19 cellular contexts compared by ENCODE assay signal in genomic region chr2:152723918-152724317, GRCh38. TPM values are rescaled to one million over a fixed set of nuclear protein-coding genes. Genes with fewer than 3 reads are reported as not detected.
DNase-seq lines count a peak whose midpoint lies in the region; ATAC-seq, FAIRE-seq and TF ChIP-seq lines count a peak whose summit lies in the region.
"Had no signal": no experiment of that assay in that cellular context is flagged by ENCODE, and none has a peak within 500 bp of the region (broad histone marks: within the 10 kb centered on the region; RNA-seq: fewer than 3 reads in every experiment).

No MANE protein-coding gene starts in this region.

- POLR2A ChIA-PET in MCF 10A (lab: Yijun Ruan, JAX) = no interaction called here
- POLR2A ChIA-PET in GM12878 (lab: Charles Lee) = no interaction called here

- intact Hi-C loops in MCF 10A (cut with micrococcal nuclease) (no loop called here), mammary epithelial cell (cut with micrococcal nuclease) (no loop called here), GM12878 (cut with micrococcal nuclease; ENCODE audit: unreplicated experiment) (no loop called here), ovary (cut with DNase I) (no loop called here)

- CTCF ChIA-PET in MCF 10A (lab: Yijun Ruan, JAX) (interaction anchor here (0.7 kb wide), 1 partner anchor 567 kb away, joined by 7 read pairs; no protein-coding TSS in a partner anchor), mammary epithelial cell (lab: Charles Lee; ENCODE audit: low non-redundant PET) (no interaction called here), GM12878 (lab: Yijun Ruan, JAX) (interaction anchor here (2.4 kb wide), 2 partner anchors 10 to 19 kb away, joined by 6 to 12 read pairs; no protein-coding TSS in a partner anchor)

- no peaks in the 10 kb centered on the region for H3F3A ChIP-seq in Loucy (ENCODE audit: low read depth)

- H3K27ac ChIP-seq in mammary epithelial cell (ENCODE audit: insufficient read depth, low read depth, low read length) (no peak overlapping the region), GM12878 (ENCODE audit: control insufficient read depth, insufficient read depth) (no peak overlapping the region; the same call in 1 of the 2 replicates), ovary (no peak overlapping the region)
- H3K27ac ChIP-seq: GM23248 had no signal

- H3K27me3 ChIP-seq in mammary epithelial cell (ENCODE audit: insufficient read depth, low read length) = no peaks in the 10 kb centered on the region
- H3K27me3 ChIP-seq in Loucy (ENCODE audit: insufficient read depth, low read length, poor library complexity, severe bottlenecking) = no peaks in the 10 kb centered on the region
- no peaks in the 10 kb centered on the region for H3K27me3 ChIP-seq in GM12878 (replicated peaks in 1 of 2; ENCODE audit: control insufficient read depth in 2 of 2, insufficient read depth in 2 of 2, low read length in 1 of 2)
- H3K27me3 ChIP-seq in ovary = no peaks in the 10 kb centered on the region
- no peaks in the 10 kb centered on the region for H3K27me3 ChIP-seq in BE2C

- H3K9me3 Mint-ChIP-seq in MCF 10A (ENCODE audit: unreplicated experiment) = no peaks in the 10 kb centered on the region
- H3K9me3 Mint-ChIP-seq: CD4-positive, CD25-positive, alpha-beta regulatory T cell; CD8-positive, alpha-beta memory T cell had no signal

- H3K4me2 ChIP-seq in mammary epithelial cell (ENCODE audit: insufficient read depth, low read depth, low read length) (no peak overlapping the region), Loucy (ENCODE audit: low read depth, low read length, poor library complexity, severe bottlenecking) (peak overlapping the region; percentile 74), GM12878 (ENCODE audit: control insufficient read depth, insufficient read depth) (peak overlapping the region; percentile 57; the same call in 1 of the 2 replicates)

- H3K9ac ChIP-seq in mammary epithelial cell (ENCODE audit: insufficient read depth, low read length) (no peak overlapping the region), Loucy (ENCODE audit: low read depth, low read length, poor library complexity, severe bottlenecking) (peak overlapping the region; percentile 8), GM12878 (ENCODE audit: control insufficient read depth, insufficient read depth, low read length) (no peak overlapping the region)
- H3K9ac ChIP-seq: GM23248 had no signal

- no peak for TF ChIP-seq POLR2A in GM12878 (IDR thresholded peaks at IDR 0.05; ENCODE audit: low read depth, low read length)
- no peak for TF ChIP-seq POLR2A in ovary (IDR thresholded peaks at IDR 0.05)

- H3K9me3 ChIP-seq in mammary epithelial cell (replicated peaks; ENCODE audit: insufficient read depth, low read length) = no peaks in the 10 kb centered on the region
- H3K9me3 ChIP-seq in Loucy (ENCODE audit: insufficient read depth, low read depth, low read length) = no peaks in the 10 kb centered on the region
- no peaks in the 10 kb centered on the region for H3K9me3 ChIP-seq in GM12878 (replicated peaks; ENCODE audit: control insufficient read depth, insufficient read depth, low read length)
- H3K9me3 ChIP-seq in ovary = no peaks in the 10 kb centered on the region
- H3K9me3 ChIP-seq in BE2C = no peaks in the 10 kb centered on the region
- H3K9me3 ChIP-seq: HAP-1 had no signal

- FAIRE-seq in GM12878 (lab: Jason Lieb, UNC) = no peak
- FAIRE-seq: G401.6 had no signal

- SMC1A ChIA-PET in GM12878 (lab: Charles Lee; ENCODE audit: uncharacterized antibody, unreplicated experiment) = interaction anchor here (1.2 kb wide), 1 partner anchor 16 kb away, joined by 3 read pairs; no protein-coding TSS in a partner anchor

- H3K4me1 ChIP-seq in mammary epithelial cell (ENCODE audit: insufficient read depth, low read length) (peaks cover 8% of the 10 kb centered on the region), Loucy (ENCODE audit: insufficient read depth, low read length, poor library complexity, severe bottlenecking) (peaks cover 53% of the 10 kb centered on the region), GM12878 (ENCODE audit: control insufficient read depth, insufficient read depth, low read length) (peaks cover 11% of the 10 kb centered on the region; the same call in 1 of the 2 replicates), ovary (ENCODE audit: insufficient read depth) (peaks cover 5% of the 10 kb centered on the region), BE2C (no peaks in the 10 kb centered on the region)

- peaks cover 10% of the 10 kb centered on the region for H3K4me1 Mint-ChIP-seq in MCF 10A (ENCODE audit: insufficient read depth, unreplicated experiment)

- WGBS in mammary epithelial cell (ENCODE audit: low coverage, missing lambda C conversion rate) = 91% methylated on average over 1 of the region's 1 CpG
- 100% methylated on average over 1 of the region's 1 CpG for WGBS in GM12878 (ENCODE audit: insufficient coverage, insufficient replicate concordance, low lambda C conversion rate, missing lambda C conversion rate)
- WGBS in ovary, 3 donors = 89 to 100% (median 91%) methylated on average over 1 of the region's 1 CpG

- RAD21 ChIA-PET in GM12878 (lab: Charles Lee; ENCODE audit: unreplicated experiment) = no interaction called here

- BruUV-seq in MCF 10A (replicated peaks; lab: Mats Ljungman, UMichigan) (no TSS peak), mammary epithelial cell (replicated peaks; lab: Mats Ljungman, UMichigan) (no TSS peak), GM12878 (replicated peaks; lab: Mats Ljungman, UMichigan) (no TSS peak)

- H3K36me3 ChIP-seq in mammary epithelial cell (ENCODE audit: insufficient read depth, low read length) (peaks cover 4% of the 10 kb centered on the region), Loucy (ENCODE audit: insufficient read depth, low read length) (no peaks in the 10 kb centered on the region), GM12878 (ENCODE audit: control insufficient read depth in 2 of 2, insufficient read depth in 2 of 2, low read length in 1 of 2) (no peaks in the 10 kb centered on the region), ovary (no peaks in the 10 kb centered on the region), BE2C (no peaks in the 10 kb centered on the region)

- H3K4me3 ChIP-seq in mammary epithelial cell (replicated peaks in 1 of 3; ENCODE audit: insufficient read depth in 1 of 3, low read depth in 2 of 3, low read length in 3 of 3) (no peak overlapping the region), Loucy (ENCODE audit: low read length, poor library complexity, severe bottlenecking) (peak overlapping the region; percentile 38), GM12878 (peak overlapping the region; percentile 35; the same call in 1 of the 2 replicates), ovary (no peak overlapping the region), BE2C (ENCODE audit: low read depth, low read length) (no peak overlapping the region)
- H3K4me3 ChIP-seq: GM23248, HAP-1 had no signal

- H3K4me3 Mint-ChIP-seq in MCF 10A (ENCODE audit: unreplicated experiment) = no peak overlapping the region
- H3K4me3 Mint-ChIP-seq: B cell; CD8-positive, alpha-beta memory T cell had no signal

- H3K36me3 Mint-ChIP-seq in MCF 10A (ENCODE audit: insufficient read depth, unreplicated experiment) = peaks cover 29% of the 10 kb centered on the region

- ATAC-seq in GM12878 (no peak; the same call in 2 of the 3 replicates), GM21423 (IDR thresholded peaks at IDR 0.05; ENCODE audit: unreplicated experiment) (no peak)

- H2AFZ ChIP-seq in mammary epithelial cell (ENCODE audit: low read depth, low read length) (no peak overlapping the region), Loucy (ENCODE audit: low read length) (no peak overlapping the region), GM12878 (ENCODE audit: control insufficient read depth, low read depth, low read length) (no peak overlapping the region; the same call in 1 of the 2 replicates)
- H2AFZ ChIP-seq: GM23248 had no signal

- in situ Hi-C loops in mammary epithelial cell (cut with MboI; ENCODE audit: low sequenced_read_pairs in 2 of 2) (no loop called here), GM12878 (cut with MboI) (loop anchor here (25.0 kb wide), 1 partner anchor 1437 kb away; the partner anchor contains the start of gene NMI)

- no peak for TF ChIP-seq CTCF in MCF 10A (IDR thresholded peaks at IDR 0.05; ENCODE audit: unreplicated experiment)
- no peak for TF ChIP-seq CTCF in mammary epithelial cell (conservative IDR thresholded peaks at IDR 0.05 in 1 of 2, IDR thresholded peaks at IDR 0.05 in 1 of 2; ENCODE audit: extremely low read depth in 1 of 2, insufficient read depth in 1 of 2, low read depth in 1 of 2, low read length in 2 of 2)
- TF ChIP-seq CTCF in Loucy (conservative IDR thresholded peaks at IDR 0.05; ENCODE audit: low read length) = no peak
- TF ChIP-seq CTCF in GM12878 (IDR thresholded peaks at IDR 0.05 in 2 of 3, conservative IDR thresholded peaks at IDR 0.05 in 1 of 3; ENCODE audit: control insufficient read depth in 2 of 3, extremely low read depth in 1 of 3, insufficient read depth in 1 of 3, low read depth in 3 of 3, low read length in 3 of 3) = no peak
- no peak for TF ChIP-seq CTCF in ovary (IDR thresholded peaks at IDR 0.05)
- no peak for TF ChIP-seq CTCF in BE2C (IDR thresholded peaks at IDR 0.05; ENCODE audit: low read depth, low read length)

- DNase-seq in MCF 10A (ENCODE audit: unreplicated experiment) (no peak), mammary epithelial cell (no peak), GM12878 (ENCODE audit: low read depth, low spot score) (no peak), ovary (no peak), BE2C (no peak)
- DNase-seq: 8988T; C1 segment of cervical spinal cord; CD4-positive, CD25-positive, alpha-beta regulatory T cell; CD8-positive, alpha-beta memory T cell; COR-L47; DMS 273 treated with DMSO at 0.1 percent for 48 hours; DMS53; DND-41; GM23248 had no signal

- H3K79me2 ChIP-seq in mammary epithelial cell (ENCODE audit: insufficient read depth, low read length) = peaks cover 79% of the 10 kb centered on the region
- peaks cover 93% of the 10 kb centered on the region for H3K79me2 ChIP-seq in Loucy (ENCODE audit: insufficient read depth, low read length)
- H3K79me2 ChIP-seq in GM12878 (ENCODE audit: control insufficient read depth, insufficient read depth, low read length) = peaks cover 36% of the 10 kb centered on the region

- no peak for TF ChIP-seq RAD21 in GM12878 (IDR thresholded peaks at IDR 0.05; ENCODE audit: insufficient read depth, low read depth, low read length)

- H3K27ac Mint-ChIP-seq in MCF 10A (ENCODE audit: low read depth, unreplicated experiment) = peak overlapping the region; percentile 12
- H3K27ac Mint-ChIP-seq: B cell; CD4-positive, CD25-positive, alpha-beta regulatory T cell had no signal

- TF ChIP-seq EP300 in GM12878 (IDR thresholded peaks at IDR 0.05; ENCODE audit: borderline replicate concordance in 1 of 2, control insufficient read depth in 1 of 2, low read depth in 2 of 2, low read length in 2 of 2) (no peak), ovary (IDR thresholded peaks at IDR 0.05) (no peak)

- peaks cover 5% of the 10 kb centered on the region for H4K20me1 ChIP-seq in mammary epithelial cell (ENCODE audit: insufficient read depth, low read length)
- peaks cover 68% of the 10 kb centered on the region for H4K20me1 ChIP-seq in Loucy (ENCODE audit: insufficient read depth, low read length, poor library complexity, severe bottlenecking)
- H4K20me1 ChIP-seq in GM12878 (ENCODE audit: control insufficient read depth, insufficient read depth) = no peaks in the 10 kb centered on the region

- no peaks in the 10 kb centered on the region for H3K27me3 Mint-ChIP-seq in MCF 10A (ENCODE audit: insufficient read depth, unreplicated experiment)
- H3K27me3 Mint-ChIP-seq: B cell; CD4-positive, CD25-positive, alpha-beta regulatory T cell; CD8-positive, alpha-beta memory T cell had no signal

- dilution Hi-C loops in mammary epithelial cell (cut with HindIII; ENCODE audit: low sequenced_read_pairs) = no loop called here

- no peaks in the 10 kb centered on the region for H3K9me2 ChIP-seq in Loucy (replicated peaks; ENCODE audit: low read depth, low read length)

RNA-seq across cellular contexts. Expression of gene ARL6IP6, which starts 5.5 kb away (rescaled TPM):
- total RNA-seq in MCF 10A (2022) = 18.9 and 23.7 TPM in 2 replicates
- total RNA-seq in mammary epithelial cell = 10 to 100 TPM; 20.3 to 24.3 TPM
- polyA plus RNA-seq in mammary epithelial cell = 25.4 TPM
- 86.7 TPM for polyA minus RNA-seq in mammary epithelial cell
- total RNA-seq in GM12878 (2013; cell fraction: nucleolus; rRNA removed) = 52.3 and 58.3 TPM in 2 replicates
- 15.8 and 21.1 TPM in 2 replicates for total RNA-seq in GM12878 (2014; rRNA removed)
- 23.4 and 25.8 TPM in 2 replicates for total RNA-seq in GM12878 (2014; rRNA removed; fragmentation: Illumina TruSeq; extraction: Trizol)
- 23.5 and 26.6 TPM in 2 replicates for total RNA-seq in GM12878 (2021)
- polyA plus RNA-seq in GM12878 (2011; ENCODE audit: low read depth) = 16.8 TPM
- 87.3 and 130 TPM in 2 replicates for polyA plus RNA-seq in GM12878 (2011; rRNA removed)
- polyA plus RNA-seq in GM12878 (2011; cell fraction: cytosol; rRNA removed) = 27.4 and 39.7 TPM in 2 replicates
- 71.2 and 88.7 TPM in 2 replicates for polyA plus RNA-seq in GM12878 (2011; cell fraction: nucleus; rRNA removed)
- polyA plus RNA-seq in GM12878 (2012) = 14.3 and 19.4 TPM in 2 replicates
- polyA plus RNA-seq in GM12878 (2014; fragmentation: Illumina TruSeq; extraction: Trizol) = 31.7 and 48.0 TPM in 2 replicates
- 10 to 100 TPM; 18.0 to 30.1 TPM for polyA plus RNA-seq in GM12878 (2014; fragmentation: Nextera tagmentation; extraction: Ambion mirVana)
- polyA plus RNA-seq in GM12878 (2014; rRNA removed) = 18.1 and 19.5 TPM in 2 replicates
- 10 to 100 TPM; 48.5 to 51.5 TPM for polyA plus RNA-seq in GM12878 (2016; fragmentation: Nextera tagmentation; extraction: Ambion mirVana)
- polyA minus RNA-seq in GM12878 (2011; rRNA and poly(A)+ RNA removed) = 27.0 and 29.3 TPM in 2 replicates
- polyA minus RNA-seq in GM12878 (2011; cell fraction: cytosol; rRNA and poly(A)+ RNA removed) = 6.9 and 9.1 TPM in 2 replicates
- polyA minus RNA-seq in GM12878 (2011; cell fraction: nucleus; rRNA and poly(A)+ RNA removed) = 18.9 and 25.4 TPM in 2 replicates
- 10 to 100 TPM; 11.1 to 38.6 (median 14.4) TPM for total RNA-seq in ovary
- 10 to 100 TPM; 13.2 to 18.3 TPM for polyA plus RNA-seq in ovary
- polyA plus RNA-seq in BE2C (2012; ENCODE audit: insufficient read depth, insufficient read length, low read depth) = 8.8 TPM

RNA-seq across cellular contexts. Expression of gene PRPF40A, which starts 6.7 kb away (rescaled TPM):
- 140 and 147 TPM in 2 replicates for total RNA-seq in MCF 10A (2022)
- total RNA-seq in mammary epithelial cell = 100 to 1,000 TPM; 126 to 133 TPM
- polyA plus RNA-seq in mammary epithelial cell = 78.8 TPM
- polyA minus RNA-seq in mammary epithelial cell = 91.4 TPM
- total RNA-seq in GM12878 (2013; cell fraction: nucleolus; rRNA removed) = 399 and 423 TPM in 2 replicates
- total RNA-seq in GM12878 (2014; rRNA removed) = 123 and 139 TPM in 2 replicates
- 159 and 164 TPM in 2 replicates for total RNA-seq in GM12878 (2014; rRNA removed; fragmentation: Illumina TruSeq; extraction: Trizol)
- 145 and 151 TPM in 2 replicates for total RNA-seq in GM12878 (2021)
- 32.0 TPM for polyA plus RNA-seq in GM12878 (2011; ENCODE audit: low read depth)
- polyA plus RNA-seq in GM12878 (2011; rRNA removed) = 145 and 175 TPM in 2 replicates
- polyA plus RNA-seq in GM12878 (2011; cell fraction: cytosol; rRNA removed) = 85.3 and 127 TPM in 2 replicates
- 285 and 290 TPM in 2 replicates for polyA plus RNA-seq in GM12878 (2011; cell fraction: nucleus; rRNA removed)
- 47.0 and 71.4 TPM in 2 replicates for polyA plus RNA-seq in GM12878 (2012)
- polyA plus RNA-seq in GM12878 (2014; fragmentation: Illumina TruSeq; extraction: Trizol) = 143 and 160 TPM in 2 replicates
- polyA plus RNA-seq in GM12878 (2014; fragmentation: Nextera tagmentation; extraction: Ambion mirVana) = 100 to 1,000 TPM in 1 of 2 experiments, 10 to 100 TPM in 1; 97.8 to 117 TPM
- polyA plus RNA-seq in GM12878 (2014; rRNA removed) = 90.8 and 131 TPM in 2 replicates
- polyA plus RNA-seq in GM12878 (2016; fragmentation: Nextera tagmentation; extraction: Ambion mirVana) = 100 to 1,000 TPM; 189 to 197 TPM
- 242 and 408 TPM in 2 replicates for polyA minus RNA-seq in GM12878 (2011; rRNA and poly(A)+ RNA removed)
- polyA minus RNA-seq in GM12878 (2011; cell fraction: cytosol; rRNA and poly(A)+ RNA removed) = 51.6 and 67.1 TPM in 2 replicates
- 208 and 363 TPM in 2 replicates for polyA minus RNA-seq in GM12878 (2011; cell fraction: nucleus; rRNA and poly(A)+ RNA removed)
- 10 to 100 TPM; 55.0 to 81.9 (median 64.9) TPM for total RNA-seq in ovary
- 10 to 100 TPM; 27.5 to 33.4 TPM for polyA plus RNA-seq in ovary
- 50.1 TPM for polyA plus RNA-seq in BE2C (2012; ENCODE audit: insufficient read depth, insufficient read length, low read depth)

Comparison
In these comparisons a context has a peak if more than half of its experiments do, and no peak if none do; other contexts are left out.
1. H3K4me3 ChIP-seq: peak in Loucy (single experiment) and GM12878 (single experiment); none in mammary epithelial cell (0 of 3), ovary (single experiment) and BE2C (single experiment).